In genomic region chr20:49484180-49485140, GRCh38 we compare ENCODE assay signal across 1 cellular context.
TF ChIP-seq lines count a peak whose summit lies in the region.

No MANE protein-coding gene starts in this region.

TF ChIP-seq in IMR-90, 13 proteins besides CTCF, POLR2A, EP300 and RAD21:
- TF ChIP-seq FOS (IDR thresholded peaks at IDR 0.05; ENCODE audit: low read depth, low read length) (no peak), MXI1 (IDR thresholded peaks at IDR 0.05; ENCODE audit: borderline replicate concordance, low read depth, low read length) (peak; percentile 45; the same call in 1 of the 2 replicates), CHD1 (IDR thresholded peaks at IDR 0.05; ENCODE audit: low read depth, low read length) (no peak), MAFK (IDR thresholded peaks at IDR 0.05; ENCODE audit: low read depth, low read length) (no peak), RCOR1 (IDR thresholded peaks at IDR 0.05; ENCODE audit: insufficient replicate concordance, low read length) (no peak), RFX5 (IDR thresholded peaks at IDR 0.05; ENCODE audit: low read depth, low read length) (no peak), USF2 (IDR thresholded peaks at IDR 0.05; ENCODE audit: low read depth, low read length) (no peak), NFE2L2 (IDR thresholded peaks at IDR 0.05; ENCODE audit: low read depth, low read length) (no peak), ELK1 (IDR thresholded peaks at IDR 0.05; ENCODE audit: borderline replicate concordance, low read depth, low read length) (no peak), MAZ (IDR thresholded peaks at IDR 0.05; ENCODE audit: borderline replicate concordance, low read depth, low read length) (no peak; the same call in 1 of the 2 replicates), BHLHE40 (IDR thresholded peaks at IDR 0.05; ENCODE audit: low read depth, low read length) (no peak), CEBPB (IDR thresholded peaks at IDR 0.05; ENCODE audit: low read depth, low read length) (no peak), SMC3 (IDR thresholded peaks at IDR 0.05; ENCODE audit: low read depth, low read length) (peak; percentile 71)
